Comparison of ENCODE assay signal across 25 cellular contexts in genomic region chr4:37631551-37631950, GRCh38. TPM values are rescaled to one million over a fixed set of nuclear protein-coding genes. Genes with fewer than 3 reads are reported as not detected.
DNase-seq lines count a peak whose midpoint lies in the region; ATAC-seq, FAIRE-seq and TF ChIP-seq lines count a peak whose summit lies in the region.
"Had no signal": no experiment of that assay in that cellular context is flagged by ENCODE, and none has a peak within 500 bp of the region (broad histone marks: within the 10 kb centered on the region; RNA-seq: fewer than 3 reads in every experiment).

No MANE protein-coding gene starts in this region.

- H3K4me3 ChIP-seq in AG10803 (ENCODE audit: low read length): no peak overlapping the region
- H3K4me3 ChIP-seq in astrocyte of the spinal cord (ENCODE audit: low read depth, low read length): no peak overlapping the region
- H3K4me3 ChIP-seq in fibroblast of villous mesenchyme (ENCODE audit: low read depth, low read length): no peak overlapping the region
- no peak overlapping the region for H3K4me3 ChIP-seq in sigmoid colon
- H3K4me3 ChIP-seq: SJSA1 had no signal

- peak overlapping the region in 2 of 4 donors; percentile 30 to 39 for H3K27ac ChIP-seq in sigmoid colon
- H3K27ac ChIP-seq: SJSA1, WERI-Rb-1 had no signal

- no peak for TF ChIP-seq EP300 in sigmoid colon (IDR thresholded peaks at IDR 0.05)

- no peaks in the 10 kb centered on the region for H3K27me3 ChIP-seq in sigmoid colon
- H3K27me3 ChIP-seq: SJSA1 had no signal

- no peak for TF ChIP-seq POLR2A in sigmoid colon (IDR thresholded peaks at IDR 0.05)

- H3K36me3 ChIP-seq in sigmoid colon: peaks cover 0 to 29% (median 2%) of the 10 kb centered on the region in 4 donors

- intact Hi-C loops in sigmoid colon (cut with DNase I): no loop called here

- WGBS in sigmoid colon, 2 donors: 77 to 83% methylated on average over 2 of the region's 2 CpGs

- peaks cover 0 to 23% (median 4%) of the 10 kb centered on the region in 4 donors for H3K4me1 ChIP-seq in sigmoid colon

- FAIRE-seq in urothelium cell line (lab: Jason Lieb, UNC): no peak
- FAIRE-seq: endothelial cell of umbilical vein had no signal

- in situ Hi-C loops in astrocyte of the spinal cord (cut with HindIII; ENCODE audit: low sequenced_read_pairs): no loop called here

- H3K9me3 ChIP-seq in sigmoid colon: no peaks in the 10 kb centered on the region
- H3K9me3 ChIP-seq: SJSA1 had no signal

- TF ChIP-seq CTCF in AG10803 (conservative IDR thresholded peaks at IDR 0.05; ENCODE audit: low read length) (no peak), astrocyte of the spinal cord (IDR thresholded peaks at IDR 0.05; ENCODE audit: low read depth, low read length) (no peak), fibroblast of villous mesenchyme (IDR thresholded peaks at IDR 0.05; ENCODE audit: insufficient read depth, low read depth, low read length) (no peak), sigmoid colon (IDR thresholded peaks at IDR 0.05) (no peak)

- no peak for ATAC-seq in left lobe of liver
- ATAC-seq: HCT116, PC-3, T-helper 17 cell had no signal

- DNase-seq in AG10803 (ENCODE audit: low read depth): peak; percentile 78
- peak; percentile 34 for DNase-seq in astrocyte of the spinal cord (ENCODE audit: low read depth, low spot score)
- peak; percentile 69 for DNase-seq in fibroblast of villous mesenchyme (ENCODE audit: low read depth)
- DNase-seq in sigmoid colon: peak; percentile 84
- no peak for DNase-seq in activated CD4-positive, alpha-beta T cell treated with anti-CD3 and anti-CD28 coated beads for 1 hour
- no peak for DNase-seq in urothelium cell line (ENCODE audit: low spot score)
- DNase-seq in RPMI8226: no peak
- no peak for DNase-seq in left lobe of liver (ENCODE audit: low spot score)
- DNase-seq: ACHN; activated CD4-positive, alpha-beta memory T cell treated with anti-CD3 and anti-CD28 coated beads, Interleukin-2, amount 10 ng/mL, durations not matched to agents 7 days and 5 days; activated naive CD4-positive, alpha-beta T cell treated with anti-CD3 and anti-CD28 coated beads, Interleukin-2, amount 10 ng/mL, durations not matched to agents 7 days and 5 days; activated T-cell treated with anti-CD3 and anti-CD28 coated beads, Interleukin-2, amount 50 U/mL, for 1 hour; CD4-positive, alpha-beta memory T cell; DMS53; MM.1S; naive B cell; NCI-H1694; NCI-H748 treated with DMSO at 0.1 percent for 48 hours; stimulated activated CD4-positive, alpha-beta T cell treated with anti-CD3 and anti-CD28 coated beads, Interleukin-4, amount 100 ng/mL, for 1 hour; T-helper 17 cell; WERI-Rb-1 had no signal

RNA-seq across cellular contexts. Expression of gene RELL1, which starts 54.6 kb away (rescaled TPM):
- total RNA-seq in fibroblast of villous mesenchyme (66.5 and 90.8 TPM in 2 replicates), sigmoid colon (10 to 100 TPM; 38.8 to 63.2 (median 47.1) TPM), left lobe of liver (3.9 TPM)
- polyA plus RNA-seq in sigmoid colon: 1 to 10 TPM; 4.2 to 9.9 (median 4.8) TPM

Comparison
In these comparisons a context has a peak if more than half of its experiments do, and no peak if none do; other contexts are left out.
1. DNase-seq: peak in AG10803 (single experiment), astrocyte of the spinal cord (single experiment), fibroblast of villous mesenchyme (single experiment) and sigmoid colon (single experiment); none in activated CD4-positive, alpha-beta T cell treated with anti-CD3 and anti-CD28 coated beads for 1 hour (single experiment), urothelium cell line (single experiment), RPMI8226 (single experiment) and left lobe of liver (single experiment).